8 cellular contexts compared by ENCODE assay signal in genomic region chr19:50024719-50025021, GRCh38. TPM values are rescaled to one million over a fixed set of nuclear protein-coding genes. Genes with fewer than 3 reads are reported as not detected.
A peak's percentile ranks its signal among the peaks of the same experiment; 100 is the strongest.
DNase-seq lines count a peak whose midpoint lies in the region; ATAC-seq and TF ChIP-seq lines count a peak whose summit lies in the region.

No MANE protein-coding gene starts in this region.

- POLR2A ChIA-PET in activated CD4-positive, alpha-beta T cell treated with anti-CD3 and anti-CD28 coated beads for 36 hours (lab: Charles Lee), result interaction anchor here (0.7 kb wide), 1 partner anchor 258 kb away, joined by 3 read pairs; the partner anchor contains the start of gene AP2A1

- H3K27me3 Mint-ChIP-seq in activated CD4-positive, alpha-beta T cell treated with anti-CD3 and anti-CD28 coated beads for 36 hours, result no peaks in the 10 kb centered on the region

- peaks cover 6% of the 10 kb centered on the region for H3K9me3 Mint-ChIP-seq in activated CD4-positive, alpha-beta T cell treated with anti-CD3 and anti-CD28 coated beads for 36 hours (ENCODE audit: low read depth)

- TF ChIP-seq CTCF in WI38 (IDR thresholded peaks at IDR 0.05; ENCODE audit: low read depth, low read length), result no peak

- peak overlapping the region; percentile 95 for H3K27ac Mint-ChIP-seq in activated CD4-positive, alpha-beta T cell treated with anti-CD3 and anti-CD28 coated beads for 36 hours

- peaks cover 44% of the 10 kb centered on the region for H3K4me1 Mint-ChIP-seq in activated CD4-positive, alpha-beta T cell treated with anti-CD3 and anti-CD28 coated beads for 36 hours

- H3K4me3 ChIP-seq in WI38 (ENCODE audit: low read depth, low read length) (peak overlapping the region; percentile 99), iPS-18c (ENCODE audit: insufficient read depth, low read depth, low read length) (peak overlapping the region; percentile 68)

- H3K36me3 Mint-ChIP-seq in activated CD4-positive, alpha-beta T cell treated with anti-CD3 and anti-CD28 coated beads for 36 hours (ENCODE audit: low read depth), result peaks cover 23% of the 10 kb centered on the region

- peak overlapping the region; percentile 85 for H3K4me3 Mint-ChIP-seq in activated CD4-positive, alpha-beta T cell treated with anti-CD3 and anti-CD28 coated beads for 36 hours

- H3K9me3 ChIP-seq in iPS-18c (ENCODE audit: control insufficient read depth, insufficient read depth, low read length), result no peaks in the 10 kb centered on the region

- CTCF ChIA-PET in activated CD4-positive, alpha-beta T cell treated with anti-CD3 and anti-CD28 coated beads for 36 hours (lab: Charles Lee), result interaction anchor here (1.0 kb wide), 1 partner anchor 20 kb away, joined by 3 read pairs; no protein-coding TSS in a partner anchor

- no peak for ATAC-seq in activated CD4-positive, alpha-beta T cell treated with anti-CD3 and anti-CD28 coated beads for 36 hours
- ATAC-seq in GM21367 (IDR thresholded peaks at IDR 0.05; ENCODE audit: unreplicated experiment), result no peak

- intact Hi-C loops in activated CD4-positive, alpha-beta T cell treated with anti-CD3 and anti-CD28 coated beads for 36 hours (cut with DNase I, micrococcal nuclease), result loop anchor here (1.0 to 5.0 kb wide), 23 partner anchors 27 to 1084 kb away; partner anchors contain the start of genes ATF5 (in 2 of the 2), NUP62 (in 2 of the 2), AKT1S1 (in 1 of the 2) and CTU1 (in 1 of the 2)

- DNase-seq in activated CD4-positive, alpha-beta T cell treated with anti-CD3 and anti-CD28 coated beads for 36 hours, result no peak
- DNase-seq in activated CD4-positive, alpha-beta T cell treated with anti-CD3 and anti-CD28 coated beads for 4 hours, result no peak
- DNase-seq in substantia nigra (lab: John Stamatoyannopoulos, UW) (no peak), midbrain (lab: John Stamatoyannopoulos, UW) (no peak), A172 (ENCODE audit: low spot score) (no peak)

- H3K27ac ChIP-seq in substantia nigra (ENCODE audit: low read depth, low read length, poor library complexity, severe bottlenecking), result peak overlapping the region; percentile 92

RNA-seq across cellular contexts. Expression of gene VRK3, which starts 0.5 kb away (rescaled TPM):
- total RNA-seq in activated CD4-positive, alpha-beta T cell treated with anti-CD3 and anti-CD28 coated beads for 36 hours, result 10 to 100 TPM; 52.4 to 61.2 TPM
- 26.0 and 45.6 TPM in 2 replicates for total RNA-seq in A172 (2014; rRNA removed; shearing (Covaris generic))

RNA-seq across cellular contexts. Expression of gene ZNF473, which starts 1.1 kb away (rescaled TPM):
- 10 to 100 TPM; 10.9 to 12.5 TPM for total RNA-seq in activated CD4-positive, alpha-beta T cell treated with anti-CD3 and anti-CD28 coated beads for 36 hours
- 17.8 and 21.0 TPM in 2 replicates for total RNA-seq in A172 (2014; rRNA removed; shearing (Covaris generic))
